Comparison of ENCODE assay signal across 26 cellular contexts in genomic region chr5:117393125-117393524, GRCh38.
"Had no signal": no experiment of that assay in that cellular context is flagged by ENCODE, and none has a peak within 500 bp of the region (broad histone marks: within the 10 kb centered on the region; RNA-seq: fewer than 3 reads in every experiment).

No MANE protein-coding gene starts in this region.

- H3K27me3 ChIP-seq: stomach, suprapubic skin, testis, thyroid gland, tibial artery, tibial nerve, transverse colon, upper lobe of left lung, upper lobe of right lung, uterus, vagina had no signal

- H3K4me3 ChIP-seq: stomach, suprapubic skin, testis, thoracic aorta, thyroid gland, tibial artery, tibial nerve, transverse colon, upper lobe of left lung, upper lobe of right lung, uterus, vagina had no signal

- H3K4me1 ChIP-seq: stomach, suprapubic skin, testis, thyroid gland, tibial artery, tibial nerve, upper lobe of left lung, upper lobe of right lung, uterus, vagina had no signal

- H3K36me3 ChIP-seq: stomach, suprapubic skin, thoracic aorta, thyroid gland, tibial artery, tibial nerve, transverse colon, upper lobe of left lung, upper lobe of right lung, uterus, vagina had no signal

- DNase-seq: stimulated activated CD4-positive, alpha-beta T cell treated with anti-CD3 and anti-CD28 coated beads, Interleukin-2, amount 100 ng/mL, for 48 hours; stimulated activated CD4-positive, alpha-beta T cell treated with anti-CD3 and anti-CD28 coated beads, Interleukin-4, amount 100 ng/mL, for 1 hour; stimulated activated CD4-positive, alpha-beta T cell treated with anti-CD3 and anti-CD28 coated beads, Interleukin-4, amount 100 ng/mL, for 24 hours; stimulated activated CD4-positive, alpha-beta T cell treated with anti-CD3 and anti-CD28 coated beads, Interleukin-4, amount 100 ng/mL, for 4 hours; stimulated activated CD8-positive, alpha-beta memory T cell treated with anti-CD3 and anti-CD28 coated beads, Interleukin-4, amount 100 ng/mL, for 48 hours; stimulated activated naive B cell treated with anti-CD40 and anti-IgM and Interleukin-4, amounts not matched to agents 10 μg/mL and 1 μg/mL and 100 μg/mL, for 72 hours; stimulated activated naive CD4-positive, alpha-beta T cell; stimulated activated naive CD4-positive, alpha-beta T cell treated with Interleukin-2 at 50 U/mL for 16 hours; stimulated activated naive CD8-positive, alpha-beta T cell treated with anti-CD3 and anti-CD28 coated beads, Interleukin-15, amount 100 ng/mL, for 72 hours; stimulated activated naive CD8-positive, alpha-beta T cell treated with anti-CD3 and anti-CD28 coated beads, Interleukin-15, Interleukin-2, amounts not matched to agents 100 U/mL and 50 U/mL, for 24 hours; stomach; substantia nigra; testis; thyroid gland; tibial artery; transverse colon; trophoblast cell; upper lobe of left lung; upper lobe of right lung; uterus had no signal

- H3K9me3 ChIP-seq: stomach, suprapubic skin, testis, thoracic aorta, thyroid gland, tibial artery, tibial nerve, transverse colon, upper lobe of left lung, upper lobe of right lung, uterus, vagina had no signal

- ATAC-seq: stimulated activated effector memory CD8-positive, alpha-beta T cell treated with anti-CD3 and anti-CD28 coated beads, Interleukin-12 subunit alpha, Interleukin-12 subunit beta, amount 100 ng/mL, for 72 hours; stimulated activated memory B cell treated with anti-CD40 and anti-IgM and Interleukin-4, amounts not matched to agents 10 μg/mL and 1 μg/mL and 100 μg/mL, for 72 hours; stimulated activated naive B cell treated with anti-CD40 and anti-IgM and Interleukin-4, amounts not matched to agents 10 μg/mL and 1 μg/mL and 100 μg/mL, for 72 hours; stimulated activated naive CD8-positive, alpha-beta T cell treated with anti-CD3 and anti-CD28 coated beads, Interleukin-15, amount 100 ng/mL, for 72 hours; stimulated activated naive CD8-positive, alpha-beta T cell treated with anti-CD3 and anti-CD28 coated beads, Interleukin-15, Interleukin-2, amounts not matched to agents 100 U/mL and 50 U/mL, for 24 hours; upper lobe of right lung had no signal

- H3K27ac ChIP-seq: stomach, suprapubic skin, testis, thoracic aorta, thyroid gland, tibial artery, tibial nerve, transverse colon, upper lobe of left lung, upper lobe of right lung, uterus, vagina had no signal
